16 cellular contexts compared by ENCODE assay signal in the genomic region with DNA sequence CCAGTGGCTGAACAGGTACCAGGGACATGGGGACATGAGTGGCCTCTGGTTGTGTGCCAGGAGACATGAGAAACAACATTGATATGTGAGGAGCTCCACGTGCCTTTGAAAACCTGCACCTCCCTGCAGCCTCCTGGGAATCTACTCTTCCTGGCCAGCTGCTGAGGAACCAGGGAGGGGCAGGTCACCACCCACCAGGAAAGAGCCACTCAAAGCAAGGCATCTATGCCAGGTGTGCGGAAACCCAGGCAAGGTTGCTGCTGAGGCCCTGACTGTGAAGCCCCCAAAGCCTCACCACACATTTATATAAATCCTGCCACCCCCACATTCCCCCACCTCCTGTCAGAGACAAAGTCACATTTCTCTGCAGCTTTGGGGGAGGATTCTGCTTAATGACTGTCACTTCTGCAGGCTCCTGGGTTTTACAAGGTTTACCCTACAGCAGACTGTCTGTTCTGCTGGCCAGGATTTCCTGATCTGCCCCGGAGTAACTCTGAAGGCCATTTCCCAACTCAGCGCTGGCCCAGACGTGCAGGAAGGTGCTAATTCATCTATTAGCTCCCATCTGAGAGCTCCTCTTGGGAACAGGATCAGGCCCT.
DNase-seq lines count a peak whose midpoint lies in the region; ATAC-seq and TF ChIP-seq lines count a peak whose summit lies in the region.
"Had no signal": no experiment of that assay in that cellular context is flagged by ENCODE, and none has a peak within 500 bp of the region (broad histone marks: within the 10 kb centered on the region; RNA-seq: fewer than 3 reads in every experiment).

No MANE protein-coding gene starts in this region.

- DNase-seq in NCI-H510A treated with DMSO at 0.1 percent for 48 hours (lab: John Stamatoyannopoulos, UW) = peak; percentile 50
- DNase-seq in NCI-H510A (lab: John Stamatoyannopoulos, UW) = no peak
- DNase-seq in NCI-H2196 treated with DMSO at 0.1 percent for 48 hours (lab: John Stamatoyannopoulos, UW; ENCODE audit: unreplicated experiment) = peak; percentile 21
- DNase-seq in heart right ventricle = no peak
- no peak for DNase-seq in cerebellum (ENCODE audit: low spot score)
- no peak for DNase-seq in WERI-Rb-1
- DNase-seq: activated CD4-positive, alpha-beta T cell treated with anti-CD3 and anti-CD28 coated beads, Interleukin-2, amount 50 U/mL, for 48 hours; activated naive CD4-positive, alpha-beta T cell treated with anti-CD3 and anti-CD28 coated beads, Interleukin-2, amount 10 ng/mL, durations not matched to agents 7 days and 5 days; activated T-cell treated with anti-CD3 and anti-CD28 coated beads, Interleukin-2, amount 50 U/mL, for 1 hour; hippocampal formation; kidney glomerular epithelial cell; RPMI8226; stimulated activated naive CD4-positive, alpha-beta T cell treated with Interleukin-2 at 50 U/mL for 16 hours; transverse colon had no signal

- H3K4me3 ChIP-seq in heart right ventricle = no peak overlapping the region
- no peak overlapping the region for H3K4me3 ChIP-seq in stomach smooth muscle (ENCODE audit: low read length in 2 of 2)
- no peak overlapping the region for H3K4me3 ChIP-seq in WERI-Rb-1 (ENCODE audit: low read depth, low read length)
- H3K4me3 ChIP-seq: transverse colon had no signal

- no peaks in the 10 kb centered on the region for H3K27me3 ChIP-seq in heart right ventricle
- no peaks in the 10 kb centered on the region for H3K27me3 ChIP-seq in stomach smooth muscle (ENCODE audit: control insufficient read depth in 1 of 2, insufficient read depth in 2 of 2, low read length in 2 of 2)
- H3K27me3 ChIP-seq in WERI-Rb-1 (ENCODE audit: insufficient read depth, low read depth, severe bottlenecking) = no peaks in the 10 kb centered on the region
- H3K27me3 ChIP-seq: transverse colon had no signal

- no peaks in the 10 kb centered on the region for H3K9me3 ChIP-seq in heart right ventricle
- no peaks in the 10 kb centered on the region for H3K9me3 ChIP-seq in stomach smooth muscle (ENCODE audit: control insufficient read depth in 2 of 2, low read length in 2 of 2)
- no peaks in the 10 kb centered on the region for H3K9me3 ChIP-seq in WERI-Rb-1 (ENCODE audit: severe bottlenecking)
- H3K9me3 ChIP-seq: transverse colon had no signal

- TF ChIP-seq CTCF in heart right ventricle (IDR thresholded peaks at IDR 0.05) = no peak
- TF ChIP-seq CTCF in WERI-Rb-1 (IDR thresholded peaks at IDR 0.05; ENCODE audit: low read depth, low read length) = no peak

- H3K36me3 ChIP-seq in heart right ventricle (peaks cover 0 to 3% (median 0%) of the 10 kb centered on the region in 9 donors), stomach smooth muscle (ENCODE audit: control insufficient read depth in 2 of 2, insufficient read depth in 2 of 2, low read length in 2 of 2) (peaks cover 0 to 6% of the 10 kb centered on the region in 2 donors), WERI-Rb-1 (no peaks in the 10 kb centered on the region)
- H3K36me3 ChIP-seq: transverse colon had no signal

- H3K9ac ChIP-seq in stomach smooth muscle (ENCODE audit: low read length in 2 of 2) = no peak overlapping the region

- intact Hi-C loops in heart right ventricle (cut with DNase I) = loop anchor here in 3 of 10 donors (5.0 kb wide), 2 partner anchors 34 to 49 kb away; no protein-coding TSS in a partner anchor

- H3K4me1 ChIP-seq in heart right ventricle = peaks cover 9 to 98% (median 69%) of the 10 kb centered on the region in 9 donors
- peaks cover 58% of the 10 kb centered on the region for H3K4me1 ChIP-seq in stomach smooth muscle (ENCODE audit: control insufficient read depth, insufficient read depth, low read length)

- ATAC-seq in heart right ventricle = no peak
- no peak for ATAC-seq in HG02571 (IDR thresholded peaks at IDR 0.05; ENCODE audit: unreplicated experiment)

- peak overlapping the region in 8 of 10 donors; percentile 34 to 96 (median 70) for H3K27ac ChIP-seq in heart right ventricle
- H3K27ac ChIP-seq in stomach smooth muscle (ENCODE audit: low read length) = peak overlapping the region; percentile 41
- H3K27ac ChIP-seq in WERI-Rb-1 = no peak overlapping the region

- WGBS in heart right ventricle, 2 donors = 32 to 41% methylated on average over 5 of the region's 5 CpGs

Comparison
In these comparisons a context has a peak if more than half of its experiments do, and no peak if none do; other contexts are left out.
1. DNase-seq: peak in NCI-H510A treated with DMSO at 0.1 percent for 48 hours (single experiment) and NCI-H2196 treated with DMSO at 0.1 percent for 48 hours (single experiment); none in NCI-H510A (single experiment), heart right ventricle (0 of 2), cerebellum (single experiment) and WERI-Rb-1 (single experiment).